In genomic region chr16:15779664-15780351, GRCh38 we compare ENCODE assay signal across 18 cellular contexts.
"Had no signal": no experiment of that assay in that cellular context is flagged by ENCODE, and none has a peak within 500 bp of the region (broad histone marks: within the 10 kb centered on the region; RNA-seq: fewer than 3 reads in every experiment).

No MANE protein-coding gene starts in this region.

- H3K4me2 ChIP-seq: hepatocyte had no signal

- H3K36me3 ChIP-seq: upper lobe of right lung, vagina had no signal

- H3K27ac ChIP-seq: foreskin keratinocyte, hepatocyte, upper lobe of right lung, vagina had no signal

- H3K27me3 ChIP-seq: upper lobe of right lung, vagina had no signal

- H3K9me3 ChIP-seq: upper lobe of right lung, vagina had no signal

- H3K79me2 ChIP-seq: hepatocyte had no signal

- H3K4me3 ChIP-seq: hepatocyte, upper lobe of right lung, vagina had no signal

- H3K27ac Mint-ChIP-seq: naive thymus-derived CD8-positive, alpha-beta T cell; stimulated activated memory B cell treated with anti-CD40 and anti-IgM and Interleukin-4, amounts not matched to agents 10 μg/mL and 1 μg/mL and 100 μg/mL, for 72 hours; stimulated activated naive CD8-positive, alpha-beta T cell treated with anti-CD3 and anti-CD28 coated beads, Interleukin-15, Interleukin-2, amounts not matched to agents 100 ng/mL and 50 ng/mL, for 24 hours had no signal

- DNase-seq: cerebellar nuclear complex; dermis blood vessel endothelial cell; foreskin keratinocyte; head of caudate nucleus; kidney glomerular epithelial cell; mammary epithelial cell; naive thymus-derived CD8-positive, alpha-beta T cell; right cardiac atrium; stimulated activated CD4-positive, alpha-beta T cell treated with anti-CD3 and anti-CD28 coated beads, Interleukin-15, amount 100 ng/mL, for 24 hours; stimulated activated CD4-positive, alpha-beta T cell treated with anti-CD3 and anti-CD28 coated beads, Interleukin-1b, Interleukin-23, amount 100 ng/mL, for 48 hours; stimulated activated CD4-positive, alpha-beta T cell treated with anti-CD3 and anti-CD28 coated beads, Interleukin-4, amount 100 ng/mL, for 24 hours; substantia nigra; upper lobe of right lung had no signal

- H3K4me3 Mint-ChIP-seq: naive thymus-derived CD8-positive, alpha-beta T cell; stimulated activated memory B cell treated with anti-CD40 and anti-IgM and Interleukin-4, amounts not matched to agents 10 μg/mL and 1 μg/mL and 100 μg/mL, for 72 hours; stimulated activated naive CD8-positive, alpha-beta T cell treated with anti-CD3 and anti-CD28 coated beads, Interleukin-15, Interleukin-2, amounts not matched to agents 100 ng/mL and 50 ng/mL, for 24 hours had no signal

- H3K4me1 Mint-ChIP-seq: naive thymus-derived CD8-positive, alpha-beta T cell; stimulated activated memory B cell treated with anti-CD40 and anti-IgM and Interleukin-4, amounts not matched to agents 10 μg/mL and 1 μg/mL and 100 μg/mL, for 72 hours had no signal

- ATAC-seq: foreskin keratinocyte; naive thymus-derived CD8-positive, alpha-beta T cell; right cardiac atrium; stimulated activated memory B cell treated with anti-CD40 and anti-IgM and Interleukin-4, amounts not matched to agents 10 μg/mL and 1 μg/mL and 100 μg/mL, for 72 hours; upper lobe of right lung had no signal

- FAIRE-seq: colon had no signal

- H3K4me1 ChIP-seq: foreskin keratinocyte, upper lobe of right lung, vagina had no signal

- H2AFZ ChIP-seq: hepatocyte had no signal

- H3K9me3 Mint-ChIP-seq: naive thymus-derived CD8-positive, alpha-beta T cell; stimulated activated memory B cell treated with anti-CD40 and anti-IgM and Interleukin-4, amounts not matched to agents 10 μg/mL and 1 μg/mL and 100 μg/mL, for 72 hours; stimulated activated naive CD8-positive, alpha-beta T cell treated with anti-CD3 and anti-CD28 coated beads, Interleukin-15, Interleukin-2, amounts not matched to agents 100 ng/mL and 50 ng/mL, for 24 hours had no signal
